8 cellular contexts compared by ENCODE assay signal in genomic region chr2:32946314-32947075, GRCh38. TPM values are rescaled to one million over a fixed set of nuclear protein-coding genes. Genes with fewer than 3 reads are reported as not detected.
DNase-seq lines count a peak whose midpoint lies in the region; ATAC-seq and TF ChIP-seq lines count a peak whose summit lies in the region.

LTBP1 (plus strand) TSS chr2:32946953; CDS start chr2:32947325, 372 bp downstream.

- no peak for TF ChIP-seq EP300 in gastroesophageal sphincter (IDR thresholded peaks at IDR 0.05)

- 0% methylated on average over 2 of the region's 68 CpGs; no CpG with 5 or more reads in 1 of the 2 donors for WGBS in gastroesophageal sphincter (ENCODE audit: low coverage in 1 of 2), 2 donors
- WGBS in testis, 2 donors, result 1 to 2% methylated on average over 33 to 41 of the region's 68 CpGs

- peak; percentile 60 to 83 (median 64) for TF ChIP-seq CTCF in gastroesophageal sphincter (IDR thresholded peaks at IDR 0.05)
- TF ChIP-seq CTCF in testis (IDR thresholded peaks at IDR 0.05), result peak in 2 of 3 experiments; percentile 31 to 53

- H3K4me1 Mint-ChIP-seq in CD8-positive, alpha-beta memory T cell, result peaks cover 4 to 8% (median 8%) of the 10 kb centered on the region in 3 donors

- POLR2A ChIA-PET in CD8-positive, alpha-beta memory T cell (lab: Charles Lee), result no interaction called here

- CTCF ChIA-PET in CD8-positive, alpha-beta memory T cell (lab: Charles Lee), result no interaction called here

- peaks cover 9% of the 10 kb centered on the region for H3K27me3 ChIP-seq in CD8-positive, alpha-beta memory T cell (ENCODE audit: insufficient read depth, low read length, poor library complexity, severe bottlenecking)
- H3K27me3 ChIP-seq in gastroesophageal sphincter, result no peaks in the 10 kb centered on the region
- no peaks in the 10 kb centered on the region for H3K27me3 ChIP-seq in neuron (ENCODE audit: insufficient read depth, low read length)
- H3K27me3 ChIP-seq in testis, result no peaks in the 10 kb centered on the region

- H3K27ac Mint-ChIP-seq in CD8-positive, alpha-beta memory T cell, result no peak within 1 kb of the TSS

- H2AFZ ChIP-seq in neuron (ENCODE audit: low read depth, low read length), result peak within 1 kb of the TSS; percentile 94

- peak; percentile 71 for ATAC-seq in GM19395 (IDR thresholded peaks at IDR 0.05; ENCODE audit: unreplicated experiment)
- ATAC-seq in HG03469 (IDR thresholded peaks at IDR 0.05; ENCODE audit: unreplicated experiment), result peak; percentile 67
- peak; percentile 86 for ATAC-seq in gastroesophageal sphincter

- no peaks in the 10 kb centered on the region for H3K9me3 Mint-ChIP-seq in CD8-positive, alpha-beta memory T cell

- peak within 1 kb of the TSS; percentile 75 for H3K4me3 ChIP-seq in CD8-positive, alpha-beta memory T cell (ENCODE audit: low read length)
- H3K4me3 ChIP-seq in gastroesophageal sphincter (peak within 1 kb of the TSS; percentile 77 to 96), neuron (ENCODE audit: low read length) (peak within 1 kb of the TSS; percentile 64), testis (peak within 1 kb of the TSS; percentile 69 to 72)

- TF ChIP-seq POLR2A in gastroesophageal sphincter (IDR thresholded peaks at IDR 0.05), result peak; percentile 38 to 47
- no peak for TF ChIP-seq POLR2A in testis (IDR thresholded peaks at IDR 0.05)

- H3K36me3 Mint-ChIP-seq in CD8-positive, alpha-beta memory T cell, result peaks cover 0 to 3% (median 0%) of the 10 kb centered on the region in 3 donors

- no peak within 1 kb of the TSS for H3K27ac ChIP-seq in CD8-positive, alpha-beta memory T cell (ENCODE audit: low read depth, low read length)
- H3K27ac ChIP-seq in gastroesophageal sphincter (peak within 1 kb of the TSS; percentile 83 to 95 (median 92)), testis (peak within 1 kb of the TSS; percentile 45 to 83)

- no peaks in the 10 kb centered on the region for H3K9me3 ChIP-seq in CD8-positive, alpha-beta memory T cell (ENCODE audit: low read length)
- H3K9me3 ChIP-seq in gastroesophageal sphincter (no peaks in the 10 kb centered on the region), neuron (ENCODE audit: low read length) (no peaks in the 10 kb centered on the region), testis (no peaks in the 10 kb centered on the region)

- H3K27me3 Mint-ChIP-seq in CD8-positive, alpha-beta memory T cell, result peaks cover 12 to 45% of the 10 kb centered on the region in 2 donors

- intact Hi-C loops in testis (cut with DNase I; ENCODE audit: low total_unique reads), result loop anchor here (10.0 kb wide), 1 partner anchor 68 kb away; no protein-coding TSS in a partner anchor

- peak; percentile 3 to 62 (median 38) for DNase-seq in CD8-positive, alpha-beta memory T cell
- DNase-seq in activated gamma-delta T cell (lab: John Stamatoyannopoulos, UW), result peak; percentile 14
- DNase-seq in testis, result peak; percentile 81

- peak within 1 kb of the TSS; percentile 74 to 90 (median 78) for H3K4me3 Mint-ChIP-seq in CD8-positive, alpha-beta memory T cell

- H3K4me1 ChIP-seq in CD8-positive, alpha-beta memory T cell (ENCODE audit: insufficient read depth, low read length), result no peaks in the 10 kb centered on the region
- peaks cover 0 to 32% (median 0%) of the 10 kb centered on the region in 3 donors for H3K4me1 ChIP-seq in gastroesophageal sphincter
- peaks cover 8% of the 10 kb centered on the region for H3K4me1 ChIP-seq in neuron (ENCODE audit: insufficient read depth, low read length)
- H3K4me1 ChIP-seq in testis, result no peaks in the 10 kb centered on the region

- H3K36me3 ChIP-seq in CD8-positive, alpha-beta memory T cell (ENCODE audit: insufficient read depth, low read length), result no peaks in the 10 kb centered on the region
- no peaks in the 10 kb centered on the region for H3K36me3 ChIP-seq in gastroesophageal sphincter
- no peaks in the 10 kb centered on the region for H3K36me3 ChIP-seq in neuron (ENCODE audit: insufficient read depth, low read length)
- H3K36me3 ChIP-seq in testis (ENCODE audit: low read depth, missing control alignments), result no peaks in the 10 kb centered on the region

TF ChIP-seq in PFSK-1, 5 proteins besides CTCF, POLR2A, EP300 and RAD21:
- TF ChIP-seq POLR2AphosphoS5 (IDR thresholded peaks at IDR 0.05; ENCODE audit: low read depth, low read length) (no peak), FOXP2 (optimal IDR thresholded peaks at IDR 0.05; ENCODE audit: borderline replicate concordance, extremely low read depth, extremely low read length, insufficient read depth) (peak; percentile 71)

RNA-seq across cellular contexts. Expression of gene LTBP1, which starts in this region (rescaled TPM):
- not detected for total RNA-seq in CD8-positive, alpha-beta memory T cell
- polyA plus RNA-seq in CD8-positive, alpha-beta memory T cell, result not detected
- 15.8 TPM for polyA plus RNA-seq in PFSK-1 (2012; ENCODE audit: insufficient read length, low read depth)
- 100 to 1,000 TPM; 238 to 493 (median 378) TPM for total RNA-seq in gastroesophageal sphincter
- 10 to 100 TPM; 39.6 to 51.5 TPM for total RNA-seq in testis
- 44.0 TPM for polyA plus RNA-seq in testis (ENCODE audit: insufficient read depth, low read depth, low replicate concordance)

Comparison
In these comparisons a context has a peak if more than half of its experiments do, and no peak if none do; other contexts are left out.
1. RNA of gene LTBP1 (total RNA-seq): 238 to 493 TPM in gastroesophageal sphincter and 39.6 to 51.5 TPM in testis; not detected in CD8-positive, alpha-beta memory T cell; every median in the first group is over 10 times any median in the second.
2. RNA of gene LTBP1 (total RNA-seq): 238 to 493 TPM in gastroesophageal sphincter; 39.6 to 51.5 TPM in testis; every median in the first group is over 4 times any median in the second.
3. RNA of gene LTBP1 (polyA plus RNA-seq): 44.0 TPM in testis (single experiment); not detected in CD8-positive, alpha-beta memory T cell (single experiment); every median in the first group is over 10 times any median in the second.
4. Peak in DNase-seq and H3K4me3 ChIP-seq in CD8-positive, alpha-beta memory T cell; RNA of the gene not detected or under 1 TPM.
5. DNase-seq: peak in every context shown above with its lines; median percentile 81 in testis; 38 in CD8-positive, alpha-beta memory T cell; 14 in activated gamma-delta T cell.
6. Peak in every context shown above with its lines, with median percentiles within 50 percentile points of each other: H3K4me3 ChIP-seq and ATAC-seq.